Comparison of ENCODE assay signal across 20 cellular contexts in the genomic region with DNA sequence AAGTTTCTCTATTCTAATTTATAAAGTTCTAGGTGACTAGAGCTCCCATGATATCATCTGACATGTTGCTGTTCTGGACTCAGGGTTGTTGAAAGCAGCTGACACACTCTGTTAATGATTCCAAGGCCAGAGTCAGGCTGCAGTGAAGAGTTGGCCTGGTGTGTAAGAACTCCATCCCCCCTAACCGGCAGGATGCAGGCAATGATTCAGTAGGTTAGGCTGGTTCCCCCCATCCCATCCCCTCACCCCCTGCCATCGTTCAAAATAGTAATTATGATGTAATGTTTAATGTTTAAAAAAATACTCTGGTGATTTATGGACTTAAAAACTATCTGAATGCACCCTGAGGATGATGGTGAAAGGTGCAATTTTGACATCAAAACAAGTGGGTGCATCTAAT. TPM values are rescaled to one million over a fixed set of nuclear protein-coding genes. Genes with fewer than 3 reads are reported as not detected.
DNase-seq lines count a peak whose midpoint lies in the region; ATAC-seq and TF ChIP-seq lines count a peak whose summit lies in the region.
"Had no signal": no experiment of that assay in that cellular context is flagged by ENCODE, and none has a peak within 500 bp of the region (broad histone marks: within the 10 kb centered on the region; RNA-seq: fewer than 3 reads in every experiment).

No MANE protein-coding gene starts in this region.

- TF ChIP-seq CTCF in left lung (IDR thresholded peaks at IDR 0.05): no peak

- peak; percentile 92 for ATAC-seq in GM18861 (IDR thresholded peaks at IDR 0.05; ENCODE audit: unreplicated experiment)
- ATAC-seq in HG02678 (IDR thresholded peaks at IDR 0.05; ENCODE audit: unreplicated experiment): peak; percentile 45
- ATAC-seq in left lung: peak; percentile 22
- ATAC-seq: activated naive CD8-positive, alpha-beta T cell treated with anti-CD3 and anti-CD28 coated beads, Interleukin-2, amount 50 U/mL, for 24 hours; HCT116; right cardiac atrium had no signal

- intact Hi-C loops in left lung (cut with DNase I): no loop called here

- no peaks in the 10 kb centered on the region for H3K9me3 ChIP-seq in left lung
- H3K9me3 ChIP-seq: colonic mucosa, MG63 had no signal

- DNase-seq in NCI-H69 (lab: John Stamatoyannopoulos, UW) (peak; percentile 84), left lung (no peak), anterior cingulate cortex (lab: John Stamatoyannopoulos, UW) (no peak), NOMO-1 treated with dmso at 0.1 percent for 144 hours (lab: John Stamatoyannopoulos, UW; ENCODE audit: unreplicated experiment) (no peak), RKO (ENCODE audit: low spot score) (no peak)
- no peak for DNase-seq in activated CD4-positive, CD25-positive, alpha-beta regulatory T cell (lab: John Stamatoyannopoulos, UW)
- DNase-seq: activated CD8-positive, alpha-beta memory T cell treated with anti-CD3 and anti-CD28 coated beads, Interleukin-2, amount 50 U/mL, for 48 hours; activated naive CD8-positive, alpha-beta T cell treated with anti-CD3 and anti-CD28 coated beads, Interleukin-2, amount 50 U/mL, for 24 hours; C1 segment of cervical spinal cord; colonic mucosa; GDM1; MG63; NCI-H526; right cardiac atrium; stimulated activated CD4-positive, alpha-beta T cell treated with anti-CD3 and anti-CD28 coated beads, Interleukin-4, amount 100 ng/mL, for 24 hours; WERI-Rb-1 had no signal

- peaks cover 5 to 45% of the 10 kb centered on the region in 2 donors for H3K4me1 ChIP-seq in left lung
- H3K4me1 ChIP-seq: colonic mucosa had no signal

- H3K27me3 ChIP-seq in left lung: peaks cover 12 to 35% of the 10 kb centered on the region in 2 donors

- no peak overlapping the region for H3K4me3 ChIP-seq in left lung
- H3K4me3 ChIP-seq: colonic mucosa, MG63 had no signal

- H3K27ac ChIP-seq in left lung: no peak overlapping the region
- H3K27ac ChIP-seq: colonic mucosa, HL-60, WERI-Rb-1 had no signal

- H3K36me3 ChIP-seq in left lung: no peaks in the 10 kb centered on the region
- H3K36me3 ChIP-seq: colonic mucosa, MG63, WERI-Rb-1 had no signal

RNA-seq across cellular contexts. Expression of gene TRIM71, which starts 4.6 kb away (rescaled TPM):
- 1 to 10 TPM; 2.2 to 2.4 TPM for total RNA-seq in left lung
- total RNA-seq: right cardiac atrium had no signal

Comparison
In these comparisons a context has a peak if more than half of its experiments do, and no peak if none do; other contexts are left out.
1. ATAC-seq: peak in every context shown above with its lines; median percentile 92 in GM18861; 45 in HG02678; 22 in left lung.